ENCODE assay signal across 23 cellular contexts in genomic region chrX:13571136-13571535, GRCh38. TPM values are rescaled to one million over a fixed set of nuclear protein-coding genes. Genes with fewer than 3 reads are reported as not detected.
"Had no signal": no experiment of that assay in that cellular context is flagged by ENCODE, and none has a peak within 500 bp of the region (broad histone marks: within the 10 kb centered on the region; RNA-seq: fewer than 3 reads in every experiment).

No MANE protein-coding gene starts in this region.

- H3K27ac Mint-ChIP-seq: activated CD4-positive, alpha-beta T cell treated with anti-CD3 and anti-CD28 coated beads for 36 hours; activated naive CD8-positive, alpha-beta T cell; activated T-helper 2 cell treated with anti-CD3 and anti-CD28 coated beads, Interferon-gamma antibody, Interleukin-2, Interleukin-4, amounts not matched to agents 10 μg/mL and 5 μg/mL and 100 μg/mL, durations not matched to agents 14 hours and 24 hours and 36 hours; immature natural killer cell; naive thymus-derived CD4-positive, alpha-beta T cell; neural progenitor cell; stimulated activated naive B cell treated with anti-CD40 and anti-IgM and Interleukin-4, amounts not matched to agents 10 μg/mL and 1 μg/mL and 100 μg/mL, for 72 hours; T-cell had no signal

- DNase-seq: activated CD4-positive, alpha-beta T cell treated with anti-CD3 and anti-CD28 coated beads for 36 hours; activated CD4-positive, CD25-positive, alpha-beta regulatory T cell; activated T-cell treated with anti-CD3 and anti-CD28 coated beads, Interleukin-2, amount 50 U/mL, for 48 hours; amygdala; central memory CD4-positive, alpha-beta T cell; foreskin fibroblast; head of caudate nucleus; hypothalamus; immature natural killer cell; midbrain; naive thymus-derived CD4-positive, alpha-beta T cell; stimulated activated CD4-positive, alpha-beta T cell treated with anti-CD3 and anti-CD28 coated beads, Interleukin-15, amount 100 ng/mL, for 24 hours; stimulated activated CD4-positive, alpha-beta T cell treated with anti-CD3 and anti-CD28 coated beads, Interleukin-2, amount 100 ng/mL, for 24 hours; stimulated activated naive B cell treated with anti-CD40 and anti-IgM and Interleukin-4, amounts not matched to agents 10 μg/mL and 1 μg/mL and 100 μg/mL, for 72 hours; T-cell had no signal

- H3K36me3 Mint-ChIP-seq: activated naive CD8-positive, alpha-beta T cell; immature natural killer cell; neural progenitor cell; stimulated activated naive B cell treated with anti-CD40 and anti-IgM and Interleukin-4, amounts not matched to agents 10 μg/mL and 1 μg/mL and 100 μg/mL, for 72 hours; T-cell had no signal

- H3K4me3 Mint-ChIP-seq: activated CD4-positive, alpha-beta T cell treated with anti-CD3 and anti-CD28 coated beads for 36 hours; stimulated activated naive B cell treated with anti-CD40 and anti-IgM and Interleukin-4, amounts not matched to agents 10 μg/mL and 1 μg/mL and 100 μg/mL, for 72 hours had no signal

- H3K4me1 Mint-ChIP-seq: immature natural killer cell had no signal

- ATAC-seq: activated CD4-positive, alpha-beta T cell treated with anti-CD3 and anti-CD28 coated beads for 36 hours; naive thymus-derived CD4-positive, alpha-beta T cell; stimulated activated naive B cell treated with anti-CD40 and anti-IgM and Interleukin-4, amounts not matched to agents 10 μg/mL and 1 μg/mL and 100 μg/mL, for 72 hours; T-cell had no signal

- H3K4me3 ChIP-seq: breast epithelium, neural progenitor cell, right atrium auricular region, tibial nerve had no signal

- H3K9me3 Mint-ChIP-seq: activated T-helper 2 cell treated with anti-CD3 and anti-CD28 coated beads, Interferon-gamma antibody, Interleukin-2, Interleukin-4, amounts not matched to agents 10 μg/mL and 5 μg/mL and 100 μg/mL, durations not matched to agents 14 hours and 24 hours and 36 hours; immature natural killer cell had no signal

RNA-seq across cellular contexts. Expression of gene EGFL6, which starts 1.7 kb away (rescaled TPM):
- total RNA-seq: endothelial cell of umbilical vein, pulmonary artery endothelial cell, right atrium auricular region, tibial nerve had no signal
